Comparison of ENCODE assay signal across 3 cellular contexts in genomic region chr12:75541-75940, GRCh38. TPM values are rescaled to one million over a fixed set of nuclear protein-coding genes. Genes with fewer than 3 reads are reported as not detected.
"Had no signal": no experiment of that assay in that cellular context is flagged by ENCODE, and none has a peak within 500 bp of the region (broad histone marks: within the 10 kb centered on the region; RNA-seq: fewer than 3 reads in every experiment).

No MANE protein-coding gene starts in this region.

RNA-seq across cellular contexts. Expression of gene IQSEC3, which starts 9.0 kb away (rescaled TPM):
- total RNA-seq: mammary epithelial cell, myocyte had no signal
- polyA plus RNA-seq: keratinocyte, mammary epithelial cell had no signal
